ENCODE assay signal across 1 cellular context in genomic region chr14:30790827-30791226, GRCh38.
A peak's percentile ranks its signal among the peaks of the same experiment; 100 is the strongest.
TF ChIP-seq lines count a peak whose summit lies in the region.

No MANE protein-coding gene starts in this region.

TF ChIP-seq in HepG2, 621 proteins besides CTCF, POLR2A, EP300 and RAD21 (continued from another document):
- TF ChIP-seq PRDM15 (CRISPR knock-in tag; IDR thresholded peaks at IDR 0.05): no peak
- TF ChIP-seq ZFP91 (CRISPR knock-in tag; IDR thresholded peaks at IDR 0.05; ENCODE audit: borderline replicate concordance): no peak
- no peak for TF ChIP-seq MXD3 (CRISPR knock-in tag; IDR thresholded peaks at IDR 0.05)
- no peak for TF ChIP-seq CC2D1A (CRISPR knock-in tag; IDR thresholded peaks at IDR 0.05)
- TF ChIP-seq MTERF4 (CRISPR knock-in tag; IDR thresholded peaks at IDR 0.05): no peak
- TF ChIP-seq ZNF746 (CRISPR knock-in tag; IDR thresholded peaks at IDR 0.05): no peak
- TF ChIP-seq CREB1 (IDR thresholded peaks at IDR 0.05): peak; percentile 92
- no peak for TF ChIP-seq CREB1 (CRISPR knock-in tag; IDR thresholded peaks at IDR 0.05)
- peak; percentile 45; the same call in 1 of the 2 replicates for TF ChIP-seq ZNF121 (CRISPR knock-in tag; IDR thresholded peaks at IDR 0.05)
- TF ChIP-seq TIGD3 (CRISPR knock-in tag; IDR thresholded peaks at IDR 0.05; ENCODE audit: borderline replicate concordance): no peak
- no peak for TF ChIP-seq SRSF1 (optimal IDR thresholded peaks at IDR 0.05; ENCODE audit: low read depth, low read length)
- TF ChIP-seq ZFP90 (CRISPR knock-in tag; IDR thresholded peaks at IDR 0.05; ENCODE audit: borderline replicate concordance): peak; percentile 80; the same call in 1 of the 2 replicates
- no peak for TF ChIP-seq ZNF7 (CRISPR knock-in tag; IDR thresholded peaks at IDR 0.05)
- TF ChIP-seq THAP11 (CRISPR knock-in tag; IDR thresholded peaks at IDR 0.05): no peak
- TF ChIP-seq ZNF773 (CRISPR knock-in tag; IDR thresholded peaks at IDR 0.05; ENCODE audit: borderline replicate concordance): 0 out of 2 replicates have a peak, but pooled peaks have one; percentile 63
TF ChIP-seq in HepG2: peak in this region for 5.
